In genomic region chr11:134250675-134251074, GRCh38 we compare ENCODE assay signal across 2 cellular contexts.
TF ChIP-seq lines count a peak whose summit lies in the region.

No MANE protein-coding gene starts in this region.

TF ChIP-seq in liver, 16 proteins besides CTCF, POLR2A, EP300 and RAD21:
- TF ChIP-seq NR2F2 (IDR thresholded peaks at IDR 0.05), result peak; percentile 56
- TF ChIP-seq ZBTB33 (IDR thresholded peaks at IDR 0.05), result peak; percentile 87
- no peak for TF ChIP-seq TAF1 (conservative IDR thresholded peaks at IDR 0.05)
- peak; percentile 99 for TF ChIP-seq SP1 (IDR thresholded peaks at IDR 0.05)
- peak; percentile 44 for TF ChIP-seq HNF4G (IDR thresholded peaks at IDR 0.05)
- peak; percentile 88 for TF ChIP-seq REST (IDR thresholded peaks at IDR 0.05)
- TF ChIP-seq YY1 (IDR thresholded peaks at IDR 0.05), result peak; percentile 89
- peak in 1 of 2 donors; percentile 11 for TF ChIP-seq GABPA (IDR thresholded peaks at IDR 0.05 in 1 of 2, conservative IDR thresholded peaks at IDR 0.05 in 1 of 2)
- peak; percentile 88 to 94 for TF ChIP-seq HNF4A (conservative IDR thresholded peaks at IDR 0.05)
- peak; percentile 97 for TF ChIP-seq FOXA1 (IDR thresholded peaks at IDR 0.05)
- TF ChIP-seq FOXA2 (IDR thresholded peaks at IDR 0.05), result peak; percentile 97
- peak; percentile 79 for TF ChIP-seq MAX (IDR thresholded peaks at IDR 0.05)
- TF ChIP-seq ATF3 (IDR thresholded peaks at IDR 0.05), result peak; percentile 61
- peak in 1 of 2 donors; percentile 60 for TF ChIP-seq JUND (IDR thresholded peaks at IDR 0.05)
- TF ChIP-seq RXRA (IDR thresholded peaks at IDR 0.05), result peak; percentile 97 to 98
- no peak for TF ChIP-seq EGR1 (IDR thresholded peaks at IDR 0.05; ENCODE audit: low read depth in 2 of 2)

TF ChIP-seq in HepG2, 621 proteins besides CTCF, POLR2A, EP300 and RAD21:
- TF ChIP-seq ETV5 (CRISPR knock-in tag; IDR thresholded peaks at IDR 0.05; ENCODE audit: borderline replicate concordance) (no peak), ZNF34 (CRISPR knock-in tag; IDR thresholded peaks at IDR 0.05; ENCODE audit: borderline replicate concordance) (no peak), PAXIP1 (CRISPR knock-in tag; conservative IDR thresholded peaks at IDR 0.05) (no peak), ZNF644 (CRISPR knock-in tag; IDR thresholded peaks at IDR 0.05; ENCODE audit: low read depth) (no peak), MYNN (CRISPR knock-in tag; IDR thresholded peaks at IDR 0.05; ENCODE audit: low read depth) (no peak), ZNF12 (CRISPR knock-in tag; IDR thresholded peaks at IDR 0.05) (no peak), ZBTB38 (CRISPR knock-in tag; IDR thresholded peaks at IDR 0.05) (no peak), ZBTB14 (CRISPR knock-in tag; IDR thresholded peaks at IDR 0.05) (no peak), NAIF1 (CRISPR knock-in tag; IDR thresholded peaks at IDR 0.05; ENCODE audit: borderline replicate concordance) (no peak), AGO2 (optimal IDR thresholded peaks at IDR 0.05; ENCODE audit: low read depth, low read length) (no peak), FOXA1 (IDR thresholded peaks at IDR 0.05) (no peak), FOXA1 (CRISPR knock-in tag; IDR thresholded peaks at IDR 0.05) (no peak), TOE1 (CRISPR knock-in tag; IDR thresholded peaks at IDR 0.05) (no peak), ATF3 (CRISPR knock-in tag; IDR thresholded peaks at IDR 0.05) (no peak), ZNF577 (CRISPR knock-in tag; IDR thresholded peaks at IDR 0.05; ENCODE audit: borderline replicate concordance, low read depth) (no peak), BORCS8-MEF2B (CRISPR knock-in tag; IDR thresholded peaks at IDR 0.05) (no peak), ZNF800 (CRISPR knock-in tag; IDR thresholded peaks at IDR 0.05) (no peak), YY1 (IDR thresholded peaks at IDR 0.05; ENCODE audit: insufficient read depth, insufficient replicate concordance, low read depth, low read length) (no peak), ZNF460 (CRISPR knock-in tag; IDR thresholded peaks at IDR 0.05; ENCODE audit: borderline replicate concordance) (no peak), ZNF839 (CRISPR knock-in tag; IDR thresholded peaks at IDR 0.05; ENCODE audit: borderline replicate concordance) (no peak)
